15 cellular contexts compared by ENCODE assay signal in the genomic region with DNA sequence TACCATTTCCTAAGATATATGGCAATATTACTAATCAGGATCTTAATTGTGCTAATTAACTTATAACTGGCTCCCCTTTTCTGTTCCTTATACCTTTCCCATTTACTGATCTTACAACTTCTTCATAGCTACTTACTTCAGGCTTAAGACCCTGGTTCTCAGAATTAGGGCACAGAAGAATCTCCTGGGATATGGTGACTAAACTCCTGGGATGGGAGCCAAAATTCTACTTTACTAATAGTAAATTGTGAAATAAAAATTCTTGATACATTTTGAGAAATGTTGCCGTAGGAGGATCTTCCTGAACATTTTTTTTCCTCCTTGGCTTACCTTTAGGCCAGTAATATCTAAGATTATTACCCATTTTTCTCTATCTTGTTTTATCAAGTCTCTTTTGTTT.
DNase-seq lines count a peak whose midpoint lies in the region; ATAC-seq, FAIRE-seq and TF ChIP-seq lines count a peak whose summit lies in the region.
"Had no signal": no experiment of that assay in that cellular context is flagged by ENCODE, and none has a peak within 500 bp of the region (broad histone marks: within the 10 kb centered on the region; RNA-seq: fewer than 3 reads in every experiment).

No MANE protein-coding gene starts in this region.

- H3K27me3 ChIP-seq in bronchial epithelial cell (ENCODE audit: control insufficient read depth, insufficient read depth, low read length) = no peaks in the 10 kb centered on the region
- H3K27me3 ChIP-seq: suprapubic skin had no signal

- H3K36me3 ChIP-seq in bronchial epithelial cell (ENCODE audit: control insufficient read depth, insufficient read depth, low read length) = no peaks in the 10 kb centered on the region
- H3K36me3 ChIP-seq: suprapubic skin had no signal

- FAIRE-seq in bronchial epithelial cell (lab: Jason Lieb, UNC) = no peak
- FAIRE-seq: H54 had no signal

- no peak overlapping the region for H3K4me3 Mint-ChIP-seq in T-cell

- POLR2A ChIA-PET in T-cell (lab: Charles Lee) = no interaction called here

- CTCF ChIA-PET in T-cell (lab: Charles Lee) = no interaction called here

- TF ChIP-seq CTCF in bronchial epithelial cell (IDR thresholded peaks at IDR 0.05; ENCODE audit: insufficient read depth, low read length, severe bottlenecking) (no peak), coronary artery (IDR thresholded peaks at IDR 0.05) (no peak)

- H3K4me1 Mint-ChIP-seq in T-cell = no peaks in the 10 kb centered on the region

- H3K27ac Mint-ChIP-seq in T-cell = no peak overlapping the region

- ATAC-seq in HG03039 (IDR thresholded peaks at IDR 0.05; ENCODE audit: unreplicated experiment) (no peak), T-cell (replicated peaks in 1 of 4) (no peak)

- H3K9me3 Mint-ChIP-seq in T-cell = peaks cover 11 to 16% (median 12%) of the 10 kb centered on the region in 3 donors

- H3K4me3 ChIP-seq in bronchial epithelial cell (ENCODE audit: low read depth, low read length) = no peak overlapping the region
- H3K4me3 ChIP-seq in coronary artery = no peak overlapping the region
- H3K4me3 ChIP-seq: suprapubic skin had no signal

- H3K27ac ChIP-seq in coronary artery = no peak overlapping the region
- H3K27ac ChIP-seq: HL-60, suprapubic skin had no signal

- DNase-seq in COLO829 (ENCODE audit: low spot score) = peak; percentile 13
- peak; percentile 53 for DNase-seq in M059J (ENCODE audit: low read depth)
- peak; percentile 59 for DNase-seq in bronchial epithelial cell (ENCODE audit: low read depth)
- DNase-seq in kidney glomerular epithelial cell (lab: John Stamatoyannopoulos, UW) = peak; percentile 38
- DNase-seq in NCI-H82 (lab: John Stamatoyannopoulos, UW) = no peak
- no peak for DNase-seq in coronary artery (ENCODE audit: low spot score)
- DNase-seq in T-cell = no peak
- DNase-seq: activated CD4-positive, alpha-beta T cell treated with anti-CD3 and anti-CD28 coated beads for 48 hours; anterior cingulate cortex; effector CD8-positive, alpha-beta T cell; NCI-H2029 treated with DMSO at 0.1 percent for 48 hours had no signal

- no peaks in the 10 kb centered on the region for H3K27me3 Mint-ChIP-seq in T-cell

- no peaks in the 10 kb centered on the region for H3K36me3 Mint-ChIP-seq in T-cell

Comparison
In these comparisons a context has a peak if more than half of its experiments do, and no peak if none do; other contexts are left out.
1. DNase-seq: peak in COLO829 (single experiment), M059J (single experiment), bronchial epithelial cell (single experiment) and kidney glomerular epithelial cell (single experiment); none in NCI-H82 (single experiment), coronary artery (single experiment) and T-cell (0 of 34).